Comparison of ENCODE assay signal across 32 cellular contexts in genomic region chr18:47777626-47778025, GRCh38.
A peak's percentile ranks its signal among the peaks of the same experiment; 100 is the strongest.
DNase-seq lines count a peak whose midpoint lies in the region; ATAC-seq, FAIRE-seq and TF ChIP-seq lines count a peak whose summit lies in the region.
"Had no signal": no experiment of that assay in that cellular context is flagged by ENCODE, and none has a peak within 500 bp of the region (broad histone marks: within the 10 kb centered on the region; RNA-seq: fewer than 3 reads in every experiment).

No MANE protein-coding gene starts in this region.

- H3K9me3 ChIP-seq in GM12878 (replicated peaks; ENCODE audit: control insufficient read depth, insufficient read depth, low read length) (no peaks in the 10 kb centered on the region), ovary (no peaks in the 10 kb centered on the region)
- H3K9me3 ChIP-seq: mucosa of descending colon, tibial artery had no signal

- intact Hi-C loops in GM12878 (cut with micrococcal nuclease; ENCODE audit: unreplicated experiment) = no loop called here
- intact Hi-C loops in ovary (cut with DNase I) = no loop called here

- DNase-seq in D721Med (ENCODE audit: insufficient read length, low spot score) = no peak
- DNase-seq in GM12878 (ENCODE audit: low read depth, low spot score) = no peak
- no peak for DNase-seq in ovary
- DNase-seq in activated T-cell treated with anti-CD3 and anti-CD28 coated beads, Interleukin-2, amount 50 U/mL, for 4 hours = no peak
- DNase-seq: activated CD4-positive, alpha-beta T cell treated with anti-CD3 and anti-CD28 coated beads, Interleukin-2, amount 50 U/mL, for 1 hour; activated CD4-positive, CD25-positive, alpha-beta regulatory T cell; activated T-cell treated with anti-CD3 and anti-CD28 coated beads, Interleukin-2, amount 50 U/mL, for 72 hours; Calu3; effector CD8-positive, alpha-beta T cell; GOT3; HFFc6; IMR-90; mammary epithelial cell; mucosa of descending colon; NCI-H1417 treated with DMSO at 0.1 percent for 48 hours; NCI-H2081; NCI-H345; NCI-H82; nephron progenitor cell; stimulated activated CD4-positive, alpha-beta T cell treated with anti-CD3 and anti-CD28 coated beads, Interleukin-2, amount 100 ng/mL, for 24 hours; stimulated activated CD8-positive, alpha-beta memory T cell treated with anti-CD3 and anti-CD28 coated beads, Interleukin-4, amount 100 ng/mL, for 48 hours; tibial artery had no signal

- no peak for TF ChIP-seq EP300 in GM12878 (IDR thresholded peaks at IDR 0.05; ENCODE audit: borderline replicate concordance in 1 of 2, control insufficient read depth in 1 of 2, low read depth in 2 of 2, low read length in 2 of 2)
- TF ChIP-seq EP300 in ovary (IDR thresholded peaks at IDR 0.05) = no peak

- 47% methylated on average over 2 of the region's 2 CpGs for WGBS in GM12878 (ENCODE audit: insufficient coverage, insufficient replicate concordance, low lambda C conversion rate, missing lambda C conversion rate)
- 89 to 95% (median 90%) methylated on average over 2 of the region's 2 CpGs for WGBS in ovary, 3 donors

- H2AFZ ChIP-seq in KMS-11 (ENCODE audit: low read depth) = no peak overlapping the region
- H2AFZ ChIP-seq in GM12878 (ENCODE audit: control insufficient read depth, low read depth, low read length) = no peak overlapping the region

- H3K4me1 ChIP-seq in KMS-11 (ENCODE audit: low read depth, poor library complexity, severe bottlenecking) (peaks cover 3% of the 10 kb centered on the region), GM12878 (ENCODE audit: control insufficient read depth, insufficient read depth, low read length) (no peaks in the 10 kb centered on the region), ovary (ENCODE audit: insufficient read depth) (no peaks in the 10 kb centered on the region)

- H3K4me2 ChIP-seq in KMS-11 (no peak overlapping the region), GM12878 (ENCODE audit: control insufficient read depth, insufficient read depth) (no peak overlapping the region)
- H3K4me2 ChIP-seq: smooth muscle cell had no signal

- TF ChIP-seq CTCF in D721Med (IDR thresholded peaks at IDR 0.05; ENCODE audit: insufficient read depth, missing control alignments) (no peak), KMS-11 (conservative IDR thresholded peaks at IDR 0.05; ENCODE audit: low read depth, low read length) (0 out of 2 replicates have a peak, but pooled peaks have one; percentile 17), GM12878 (IDR thresholded peaks at IDR 0.05 in 2 of 3, conservative IDR thresholded peaks at IDR 0.05 in 1 of 3; ENCODE audit: control insufficient read depth in 2 of 3, extremely low read depth in 1 of 3, insufficient read depth in 1 of 3, low read depth in 3 of 3, low read length in 3 of 3) (no peak), ovary (IDR thresholded peaks at IDR 0.05) (no peak)

- no peak overlapping the region for H3K4me3 Mint-ChIP-seq in stimulated activated memory B cell treated with anti-CD40 and anti-IgM and Interleukin-4, amounts not matched to agents 10 μg/mL and 1 μg/mL and 100 μg/mL, for 72 hours
- H3K4me3 Mint-ChIP-seq in activated T-cell treated with anti-CD3 and anti-CD28 coated beads, Interleukin-2, amount 50 U/mL, for 4 hours = no peak overlapping the region
- H3K4me3 Mint-ChIP-seq: activated T-cell treated with anti-CD3 and anti-CD28 coated beads, Interleukin-2, amount 50 U/mL, for 72 hours; CD14-positive monocyte; HFFc6; nephron progenitor cell had no signal

- SMC1A ChIA-PET in GM12878 (lab: Charles Lee; ENCODE audit: uncharacterized antibody, unreplicated experiment) = interaction anchor here (1.0 to 2.3 kb wide), 2 partner anchors 11 to 219 kb away, joined by 4 to 6 read pairs; no protein-coding TSS in a partner anchor

- H3K27ac Mint-ChIP-seq in stimulated activated memory B cell treated with anti-CD40 and anti-IgM and Interleukin-4, amounts not matched to agents 10 μg/mL and 1 μg/mL and 100 μg/mL, for 72 hours = no peak overlapping the region
- H3K27ac Mint-ChIP-seq: activated T-cell treated with anti-CD3 and anti-CD28 coated beads, Interleukin-2, amount 50 U/mL, for 72 hours; CD14-positive monocyte; HFFc6; nephron progenitor cell had no signal

- TF ChIP-seq POLR2A in GM12878 (IDR thresholded peaks at IDR 0.05; ENCODE audit: low read depth, low read length) = no peak
- no peak for TF ChIP-seq POLR2A in ovary (IDR thresholded peaks at IDR 0.05)

- TF ChIP-seq RAD21 in GM12878 (IDR thresholded peaks at IDR 0.05; ENCODE audit: insufficient read depth, low read depth, low read length) = no peak

- peaks cover under 1% of the 10 kb centered on the region for H3K9me3 Mint-ChIP-seq in stimulated activated memory B cell treated with anti-CD40 and anti-IgM and Interleukin-4, amounts not matched to agents 10 μg/mL and 1 μg/mL and 100 μg/mL, for 72 hours
- peaks cover 5% of the 10 kb centered on the region for H3K9me3 Mint-ChIP-seq in activated T-cell treated with anti-CD3 and anti-CD28 coated beads, Interleukin-2, amount 50 U/mL, for 4 hours
- H3K9me3 Mint-ChIP-seq: activated T-cell treated with anti-CD3 and anti-CD28 coated beads, Interleukin-2, amount 50 U/mL, for 72 hours; HFFc6; nephron progenitor cell had no signal

- no peak overlapping the region for H3K27ac ChIP-seq in KMS-11
- H3K27ac ChIP-seq in GM12878 (ENCODE audit: control insufficient read depth, insufficient read depth) = no peak overlapping the region
- H3K27ac ChIP-seq in ovary = no peak overlapping the region
- H3K27ac ChIP-seq: coronary artery, epithelial cell of prostate, SK-N-MC, tibial artery had no signal

- H3K79me2 ChIP-seq in KMS-11 (ENCODE audit: insufficient read depth, low read depth) (no peaks in the 10 kb centered on the region), GM12878 (ENCODE audit: control insufficient read depth, insufficient read depth, low read length) (no peaks in the 10 kb centered on the region)

- H3K9ac ChIP-seq in KMS-11 (no peak overlapping the region), GM12878 (ENCODE audit: control insufficient read depth, insufficient read depth, low read length) (no peak overlapping the region)

- H3K27me3 Mint-ChIP-seq in stimulated activated memory B cell treated with anti-CD40 and anti-IgM and Interleukin-4, amounts not matched to agents 10 μg/mL and 1 μg/mL and 100 μg/mL, for 72 hours = peaks cover 25% of the 10 kb centered on the region
- peaks cover 12% of the 10 kb centered on the region for H3K27me3 Mint-ChIP-seq in activated T-cell treated with anti-CD3 and anti-CD28 coated beads, Interleukin-2, amount 50 U/mL, for 4 hours (ENCODE audit: low read depth)

- in situ Hi-C loops in GM12878 (cut with MboI) = loop anchor here (5.0 to 10.0 kb wide), 2 partner anchors 245 to 667 kb away; no protein-coding TSS in a partner anchor

- POLR2A ChIA-PET in GM12878 (lab: Charles Lee) = no interaction called here

- FAIRE-seq in D721Med (lab: Jason Lieb, UNC) (peak; percentile 6), GM12878 (lab: Jason Lieb, UNC) (no peak)
- FAIRE-seq: GM18507, TTC549 had no signal

- CTCF ChIA-PET in GM12878 (lab: Yijun Ruan, JAX) = interaction anchor here (0.9 kb wide), 1 partner anchor 253 kb away, joined by 4 read pairs; no protein-coding TSS in a partner anchor

- H3K36me3 Mint-ChIP-seq in stimulated activated memory B cell treated with anti-CD40 and anti-IgM and Interleukin-4, amounts not matched to agents 10 μg/mL and 1 μg/mL and 100 μg/mL, for 72 hours = no peaks in the 10 kb centered on the region
- H3K36me3 Mint-ChIP-seq in activated T-cell treated with anti-CD3 and anti-CD28 coated beads, Interleukin-2, amount 50 U/mL, for 4 hours (ENCODE audit: insufficient read depth) = no peaks in the 10 kb centered on the region
- H3K36me3 Mint-ChIP-seq: CD14-positive monocyte had no signal

- no peaks in the 10 kb centered on the region for H3K36me3 ChIP-seq in KMS-11 (ENCODE audit: insufficient read depth)
- H3K36me3 ChIP-seq in GM12878 (ENCODE audit: control insufficient read depth in 2 of 2, insufficient read depth in 2 of 2, low read length in 1 of 2) = no peaks in the 10 kb centered on the region
- H3K36me3 ChIP-seq in ovary = no peaks in the 10 kb centered on the region
- H3K36me3 ChIP-seq: tibial artery had no signal

- no TSS peak for BruUV-seq in GM12878 (replicated peaks; lab: Mats Ljungman, UMichigan)

- peaks cover 5% of the 10 kb centered on the region for H3K4me1 Mint-ChIP-seq in stimulated activated memory B cell treated with anti-CD40 and anti-IgM and Interleukin-4, amounts not matched to agents 10 μg/mL and 1 μg/mL and 100 μg/mL, for 72 hours
- peaks cover 2% of the 10 kb centered on the region for H3K4me1 Mint-ChIP-seq in activated T-cell treated with anti-CD3 and anti-CD28 coated beads, Interleukin-2, amount 50 U/mL, for 4 hours (ENCODE audit: low read depth)
- H3K4me1 Mint-ChIP-seq: CD14-positive monocyte, nephron progenitor cell had no signal

- H4K20me1 ChIP-seq in KMS-11 (ENCODE audit: insufficient read depth) (no peaks in the 10 kb centered on the region), GM12878 (ENCODE audit: control insufficient read depth, insufficient read depth) (no peaks in the 10 kb centered on the region)

- H3K27me3 ChIP-seq in KMS-11 (ENCODE audit: insufficient read depth, low read depth) (no peaks in the 10 kb centered on the region), GM12878 (replicated peaks in 1 of 2; ENCODE audit: control insufficient read depth in 2 of 2, insufficient read depth in 2 of 2, low read length in 1 of 2) (no peaks in the 10 kb centered on the region), ovary (no peaks in the 10 kb centered on the region)
- H3K27me3 ChIP-seq: tibial artery had no signal

- peak; percentile 28; the same call in 1 of the 3 replicates for ATAC-seq in GM12878
- ATAC-seq in stimulated activated memory B cell treated with anti-CD40 and anti-IgM and Interleukin-4, amounts not matched to agents 10 μg/mL and 1 μg/mL and 100 μg/mL, for 72 hours = peak; percentile 47
- no peak for ATAC-seq in activated T-cell treated with anti-CD3 and anti-CD28 coated beads, Interleukin-2, amount 50 U/mL, for 4 hours
- no peak for ATAC-seq in GM21529 (IDR thresholded peaks at IDR 0.05; ENCODE audit: unreplicated experiment)
- ATAC-seq: activated T-cell treated with anti-CD3 and anti-CD28 coated beads, Interleukin-2, amount 50 U/mL, for 72 hours; mucosa of descending colon had no signal

- RAD21 ChIA-PET in GM12878 (lab: Charles Lee; ENCODE audit: unreplicated experiment) = no interaction called here

- no peak overlapping the region for H3K4me3 ChIP-seq in KMS-11 (IDR thresholded peaks at IDR 0.05; ENCODE audit: insufficient read depth, low read depth, low read length)
- no peak overlapping the region for H3K4me3 ChIP-seq in GM12878
- H3K4me3 ChIP-seq in ovary = no peak overlapping the region
- H3K4me3 ChIP-seq: coronary artery, mucosa of descending colon, SK-N-MC, smooth muscle cell, tibial artery had no signal

Comparison
In these comparisons a context has a peak if more than half of its experiments do, and no peak if none do; other contexts are left out.
1. ATAC-seq: peak in GM12878 (single experiment) and stimulated activated memory B cell treated with anti-CD40 and anti-IgM and Interleukin-4, amounts not matched to agents 10 μg/mL and 1 μg/mL and 100 μg/mL, for 72 hours (single experiment); none in activated T-cell treated with anti-CD3 and anti-CD28 coated beads, Interleukin-2, amount 50 U/mL, for 4 hours (0 of 2) and GM21529 (single experiment).